Comparison of ENCODE assay signal across 1 cellular context in the genomic region with DNA sequence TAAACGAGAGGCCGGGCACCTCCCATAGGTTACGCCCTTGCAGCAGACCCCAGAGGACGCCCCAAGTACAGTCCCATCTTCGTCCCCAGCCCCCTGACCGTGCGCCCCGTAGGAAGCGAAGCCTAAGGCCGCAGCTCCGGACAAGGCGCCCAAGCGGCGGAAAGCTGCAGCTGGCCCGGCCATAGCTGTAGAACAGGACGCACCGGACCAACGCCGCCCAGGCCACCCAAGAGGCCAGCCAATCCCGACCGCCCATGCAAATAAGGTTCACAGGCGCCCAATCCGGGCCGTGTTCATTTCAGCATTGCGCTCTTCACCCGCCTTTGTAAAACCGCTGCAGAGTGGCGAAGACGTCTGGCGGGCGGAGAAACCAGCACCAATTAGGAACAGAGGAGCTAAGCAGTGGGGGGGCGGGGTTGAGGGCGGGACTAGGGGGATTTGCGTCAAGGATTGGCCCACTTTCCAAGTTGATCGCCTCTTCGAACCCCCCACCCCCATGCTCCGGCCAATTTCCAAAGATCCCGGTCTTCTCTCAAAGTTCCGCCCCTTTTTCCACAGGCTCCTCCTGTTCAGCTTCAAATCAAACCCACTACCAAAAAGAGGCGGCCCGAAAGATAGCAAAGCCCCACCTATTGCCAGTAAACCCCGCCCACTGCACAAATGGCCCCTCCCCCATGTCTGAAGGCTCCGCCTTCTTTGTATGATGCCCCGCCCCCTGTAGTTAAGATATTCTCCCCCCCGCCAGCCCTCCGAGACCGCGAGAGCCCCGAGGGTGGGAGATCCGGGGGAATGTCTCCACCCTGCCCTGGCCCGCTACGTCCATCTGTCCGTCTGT.
TF ChIP-seq lines count a peak whose summit lies in the region.

TSS of gene TMEM256 (minus strand) at position 196 of the 835 bp plus-strand sequence. CDS start at position 183, 13 bp downstream.

TF ChIP-seq in SK-N-SH, 30 proteins besides CTCF, POLR2A, EP300 and RAD21 (continued from another document):
- TF ChIP-seq, protein P1, sequence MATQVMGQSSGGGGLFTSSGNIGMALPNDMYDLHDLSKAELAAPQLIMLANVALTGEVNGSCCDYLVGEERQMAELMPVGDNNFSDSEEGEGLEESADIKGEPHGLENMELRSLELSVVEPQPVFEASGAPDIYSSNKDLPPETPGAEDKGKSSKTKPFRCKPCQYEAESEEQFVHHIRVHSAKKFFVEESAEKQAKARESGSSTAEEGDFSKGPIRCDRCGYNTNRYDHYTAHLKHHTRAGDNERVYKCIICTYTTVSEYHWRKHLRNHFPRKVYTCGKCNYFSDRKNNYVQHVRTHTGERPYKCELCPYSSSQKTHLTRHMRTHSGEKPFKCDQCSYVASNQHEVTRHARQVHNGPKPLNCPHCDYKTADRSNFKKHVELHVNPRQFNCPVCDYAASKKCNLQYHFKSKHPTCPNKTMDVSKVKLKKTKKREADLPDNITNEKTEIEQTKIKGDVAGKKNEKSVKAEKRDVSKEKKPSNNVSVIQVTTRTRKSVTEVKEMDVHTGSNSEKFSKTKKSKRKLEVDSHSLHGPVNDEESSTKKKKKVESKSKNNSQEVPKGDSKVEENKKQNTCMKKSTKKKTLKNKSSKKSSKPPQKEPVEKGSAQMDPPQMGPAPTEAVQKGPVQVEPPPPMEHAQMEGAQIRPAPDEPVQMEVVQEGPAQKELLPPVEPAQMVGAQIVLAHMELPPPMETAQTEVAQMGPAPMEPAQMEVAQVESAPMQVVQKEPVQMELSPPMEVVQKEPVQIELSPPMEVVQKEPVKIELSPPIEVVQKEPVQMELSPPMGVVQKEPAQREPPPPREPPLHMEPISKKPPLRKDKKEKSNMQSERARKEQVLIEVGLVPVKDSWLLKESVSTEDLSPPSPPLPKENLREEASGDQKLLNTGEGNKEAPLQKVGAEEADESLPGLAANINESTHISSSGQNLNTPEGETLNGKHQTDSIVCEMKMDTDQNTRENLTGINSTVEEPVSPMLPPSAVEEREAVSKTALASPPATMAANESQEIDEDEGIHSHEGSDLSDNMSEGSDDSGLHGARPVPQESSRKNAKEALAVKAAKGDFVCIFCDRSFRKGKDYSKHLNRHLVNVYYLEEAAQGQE (IDR thresholded peaks at IDR 0.05; ENCODE audit: low read depth, low read length): no peak
- TF ChIP-seq RFX5 (IDR thresholded peaks at IDR 0.05; ENCODE audit: low read length) (peak; percentile 83), FOXJ3 (CRISPR knock-in tag; IDR thresholded peaks at IDR 0.05) (no peak), FOSL2 (IDR thresholded peaks at IDR 0.05; ENCODE audit: borderline replicate concordance, low read depth) (no peak), MXI1 (IDR thresholded peaks at IDR 0.05; ENCODE audit: low read depth, low read length) (peak; percentile 44; the same call in 1 of the 2 replicates), RCOR1 (IDR thresholded peaks at IDR 0.05; ENCODE audit: low read length) (no peak), JUND (IDR thresholded peaks at IDR 0.05) (no peak), NFIC (IDR thresholded peaks at IDR 0.05; ENCODE audit: borderline replicate concordance) (no peak)
- TF ChIP-seq, protein P2, sequence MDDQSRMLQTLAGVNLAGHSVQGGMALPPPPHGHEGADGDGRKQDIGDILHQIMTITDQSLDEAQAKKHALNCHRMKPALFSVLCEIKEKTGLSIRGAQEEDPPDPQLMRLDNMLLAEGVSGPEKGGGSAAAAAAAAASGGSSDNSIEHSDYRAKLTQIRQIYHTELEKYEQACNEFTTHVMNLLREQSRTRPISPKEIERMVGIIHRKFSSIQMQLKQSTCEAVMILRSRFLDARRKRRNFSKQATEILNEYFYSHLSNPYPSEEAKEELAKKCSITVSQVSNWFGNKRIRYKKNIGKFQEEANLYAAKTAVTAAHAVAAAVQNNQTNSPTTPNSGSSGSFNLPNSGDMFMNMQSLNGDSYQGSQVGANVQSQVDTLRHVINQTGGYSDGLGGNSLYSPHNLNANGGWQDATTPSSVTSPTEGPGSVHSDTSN (IDR thresholded peaks at IDR 0.05): no peak; the same call in 1 of the 2 replicates
- TF ChIP-seq, protein P3, sequence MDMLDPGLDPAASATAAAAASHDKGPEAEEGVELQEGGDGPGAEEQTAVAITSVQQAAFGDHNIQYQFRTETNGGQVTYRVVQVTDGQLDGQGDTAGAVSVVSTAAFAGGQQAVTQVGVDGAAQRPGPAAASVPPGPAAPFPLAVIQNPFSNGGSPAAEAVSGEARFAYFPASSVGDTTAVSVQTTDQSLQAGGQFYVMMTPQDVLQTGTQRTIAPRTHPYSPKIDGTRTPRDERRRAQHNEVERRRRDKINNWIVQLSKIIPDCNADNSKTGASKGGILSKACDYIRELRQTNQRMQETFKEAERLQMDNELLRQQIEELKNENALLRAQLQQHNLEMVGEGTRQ (IDR thresholded peaks at IDR 0.05; ENCODE audit: borderline replicate concordance, low read depth, low read length): no peak
